26 cellular contexts compared by ENCODE assay signal in genomic region chr18:76960528-76961035, GRCh38.
DNase-seq lines count a peak whose midpoint lies in the region; ATAC-seq, FAIRE-seq and TF ChIP-seq lines count a peak whose summit lies in the region.
"Had no signal": no experiment of that assay in that cellular context is flagged by ENCODE, and none has a peak within 500 bp of the region (broad histone marks: within the 10 kb centered on the region; RNA-seq: fewer than 3 reads in every experiment).

No MANE protein-coding gene starts in this region.

- no peak overlapping the region for H3K4me3 Mint-ChIP-seq in glutamatergic neuron (ENCODE audit: unreplicated experiment)
- H3K4me3 Mint-ChIP-seq: activated CD4-positive, alpha-beta memory T cell treated with anti-CD3 and anti-CD28 coated beads for 36 hours; stimulated activated effector memory CD8-positive, alpha-beta T cell treated with anti-CD3 and anti-CD28 coated beads, Interleukin-12 subunit alpha, Interleukin-12 subunit beta, amount 100 ng/mL, for 72 hours had no signal

- H3K9me3 ChIP-seq in HCT116 (ENCODE audit: control insufficient read depth in 1 of 2, insufficient read depth in 1 of 2, low read depth in 1 of 2, low read length in 2 of 2) (no peaks in the 10 kb centered on the region), Panc1 (ENCODE audit: control insufficient read depth, insufficient read depth, low read depth, low read length) (no peaks in the 10 kb centered on the region)
- H3K9me3 ChIP-seq: breast epithelium, pancreas, SJSA1, suprapubic skin, upper lobe of right lung had no signal

- 0 out of 6 replicates have a peak, but pooled peaks of 1 of the 3 experiments have one; percentile 12 for TF ChIP-seq CTCF in HCT116 (IDR thresholded peaks at IDR 0.05 in 2 of 3, conservative IDR thresholded peaks at IDR 0.05 in 1 of 3; ENCODE audit: borderline replicate concordance in 1 of 3, insufficient read depth in 1 of 3, low read depth in 2 of 3, low read length in 2 of 3)
- TF ChIP-seq CTCF in Panc1 (IDR thresholded peaks at IDR 0.05): no peak
- no peak for TF ChIP-seq CTCF in glutamatergic neuron (IDR thresholded peaks at IDR 0.05; ENCODE audit: partially characterized antibody, unreplicated experiment)

- H4K20me1 ChIP-seq in HCT116 (ENCODE audit: insufficient read depth): no peaks in the 10 kb centered on the region

- no peak overlapping the region for H3K9ac ChIP-seq in HCT116 (ENCODE audit: low read length)
- H3K9ac ChIP-seq: BLaER1 treated with 17β-estradiol and CSF1 and Interleukin-3, amounts not matched to agents 10 nM and 100 nM had no signal

- RAD21 ChIA-PET in HCT116 (lab: Charles Lee; ENCODE audit: low non-redundant PET in 1 of 2, low total read pairs in 2 of 2, uncharacterized antibody in 2 of 2, unreplicated experiment in 2 of 2): no interaction called here

- no peaks in the 10 kb centered on the region for H3K9me2 ChIP-seq in HCT116 (ENCODE audit: insufficient read depth)

- DNase-seq in GM12891 (ENCODE audit: insufficient read length, low spot score): no peak
- no peak for DNase-seq in HCT116 (ENCODE audit: low read depth, low spot score)
- DNase-seq in Panc1 (ENCODE audit: low read depth, low spot score): no peak
- DNase-seq in glutamatergic neuron: no peak
- DNase-seq in activated CD4-positive, CD25-positive, alpha-beta regulatory T cell (lab: John Stamatoyannopoulos, UW): no peak
- no peak for DNase-seq in NK-92 (lab: John Stamatoyannopoulos, UW; ENCODE audit: unreplicated experiment)
- DNase-seq in NCI-H446 (lab: John Stamatoyannopoulos, UW): no peak
- DNase-seq: activated CD4-positive, alpha-beta memory T cell treated with anti-CD3 and anti-CD28 coated beads for 36 hours; activated CD4-positive, CD25-positive, alpha-beta regulatory T cell treated with anti-CD3 and anti-CD28 coated beads, Interleukin-2, amount 50 U/mL, for 72 hours; activated CD8-positive, alpha-beta memory T cell treated with anti-CD3 and anti-CD28 coated beads, Interleukin-2, amount 50 U/mL, for 48 hours; anterior cingulate cortex; DMS53; NCI-H1092 treated with DMSO at 0.1 percent for 48 hours; pancreas; upper lobe of right lung had no signal

- FAIRE-seq in GM12891 (lab: Jason Lieb, UNC): peak; percentile 76
- FAIRE-seq: G401.6, pancreas had no signal

- no peak for TF ChIP-seq RAD21 in HCT116 (IDR thresholded peaks at IDR 0.05; ENCODE audit: low read depth)

- no peak overlapping the region for H3K4me3 ChIP-seq in HCT116 (replicated peaks in 1 of 2; ENCODE audit: low read depth in 1 of 2, low read length in 2 of 2)
- no peak overlapping the region for H3K4me3 ChIP-seq in Panc1 (ENCODE audit: low read depth in 2 of 2, low read length in 2 of 2)
- H3K4me3 ChIP-seq: BLaER1 treated with 17β-estradiol and CSF1 and Interleukin-3, amounts not matched to agents 10 nM and 100 nM; breast epithelium; pancreas; SJSA1; suprapubic skin; upper lobe of right lung had no signal

- in situ Hi-C loops in Panc1 (cut with HindIII; ENCODE audit: low pct_unique_long_range_greater_than_20kb, low sequenced_read_pairs): no loop called here

- TF ChIP-seq POLR2A in GM12891 (IDR thresholded peaks at IDR 0.05; ENCODE audit: low read depth, low read length): no peak
- no peak for TF ChIP-seq POLR2A in HCT116 (IDR thresholded peaks at IDR 0.05; ENCODE audit: borderline replicate concordance, extremely low read depth, insufficient read depth, insufficient read length)

- H3K27ac ChIP-seq in HCT116 (ENCODE audit: low read depth, low read length): no peak overlapping the region
- no peak overlapping the region for H3K27ac ChIP-seq in Panc1 (ENCODE audit: low read length)
- H3K27ac ChIP-seq: BLaER1 treated with 17β-estradiol and CSF1 and Interleukin-3, amounts not matched to agents 10 nM and 100 nM; breast epithelium; pancreas; RWPE1; SJSA1; suprapubic skin; upper lobe of right lung had no signal

- H3K27me3 ChIP-seq in HCT116 (ENCODE audit: insufficient read depth, low read length) (no peaks in the 10 kb centered on the region), Panc1 (ENCODE audit: control insufficient read depth, insufficient read depth, low read length) (no peaks in the 10 kb centered on the region)
- H3K27me3 ChIP-seq: BLaER1 treated with 17β-estradiol and CSF1 and Interleukin-3, amounts not matched to agents 10 nM and 100 nM; breast epithelium; pancreas; SJSA1; suprapubic skin; upper lobe of right lung had no signal

- H3K27me3 Mint-ChIP-seq in glutamatergic neuron (ENCODE audit: unreplicated experiment): peaks cover 1% of the 10 kb centered on the region
- H3K27me3 Mint-ChIP-seq: activated CD4-positive, alpha-beta memory T cell treated with anti-CD3 and anti-CD28 coated beads for 36 hours; IgD-negative memory B cell had no signal

- POLR2A ChIA-PET in HCT116 (lab: Charles Lee) (no interaction called here), Panc1 (lab: Charles Lee) (no interaction called here)

- H3K4me2 ChIP-seq in HCT116 (ENCODE audit: low read length): no peak overlapping the region
- H3K4me2 ChIP-seq: BLaER1 treated with 17β-estradiol and CSF1 and Interleukin-3, amounts not matched to agents 10 nM and 100 nM had no signal

- H3K36me3 ChIP-seq in HCT116 (ENCODE audit: control insufficient read depth in 1 of 2, insufficient read depth in 2 of 2, low read length in 2 of 2) (no peaks in the 10 kb centered on the region; a peak in 1 of 4 replicates), Panc1 (ENCODE audit: control insufficient read depth, insufficient read depth, low read length) (no peaks in the 10 kb centered on the region)
- H3K36me3 ChIP-seq: breast epithelium had no signal

- no peaks in the 10 kb centered on the region for H3K79me2 ChIP-seq in HCT116 (ENCODE audit: insufficient read depth, low read length)

- ATAC-seq in HCT116: peak; percentile 38; the same call in 1 of the 2 replicates
- ATAC-seq in Panc1: 0 out of 2 replicates have a peak, but pooled peaks have one; percentile 36
- ATAC-seq in GM19023 (IDR thresholded peaks at IDR 0.05; ENCODE audit: unreplicated experiment): no peak
- ATAC-seq: activated naive CD4-positive, alpha-beta T cell treated with anti-CD3 and anti-CD28 coated beads, Interleukin-2, amount 50 U/mL, for 72 hours; pancreas; stimulated activated effector memory CD8-positive, alpha-beta T cell treated with anti-CD3 and anti-CD28 coated beads, Interleukin-12 subunit alpha, Interleukin-12 subunit beta, amount 100 ng/mL, for 72 hours; upper lobe of right lung had no signal

- CTCF ChIA-PET in HCT116 (lab: Charles Lee) (no interaction called here), Panc1 (lab: Charles Lee) (no interaction called here)

- peaks cover 19% of the 10 kb centered on the region for H3K9me3 Mint-ChIP-seq in glutamatergic neuron (ENCODE audit: unreplicated experiment)
- H3K9me3 Mint-ChIP-seq: activated CD4-positive, alpha-beta memory T cell treated with anti-CD3 and anti-CD28 coated beads for 36 hours; activated naive CD4-positive, alpha-beta T cell treated with anti-CD3 and anti-CD28 coated beads, Interleukin-2, amount 50 U/mL, for 72 hours; activated T-helper 2 cell treated with anti-CD3 and anti-CD28 coated beads, Interferon-gamma antibody, Interleukin-2, Interleukin-4, amounts not matched to agents 10 μg/mL and 5 μg/mL and 100 μg/mL, durations not matched to agents 14 hours and 24 hours and 36 hours; stimulated activated effector memory CD8-positive, alpha-beta T cell treated with anti-CD3 and anti-CD28 coated beads, Interleukin-12 subunit alpha, Interleukin-12 subunit beta, amount 100 ng/mL, for 72 hours had no signal

- H2AFZ ChIP-seq in HCT116 (ENCODE audit: low read depth, low read length, poor library complexity, severe bottlenecking): no peak overlapping the region

- peaks cover 37% of the 10 kb centered on the region for H3K36me3 Mint-ChIP-seq in glutamatergic neuron (ENCODE audit: unreplicated experiment)

- peaks cover 21% of the 10 kb centered on the region for H3K4me1 Mint-ChIP-seq in glutamatergic neuron (ENCODE audit: low read depth, unreplicated experiment)

- BruUV-seq in HCT116 (replicated peaks; lab: Mats Ljungman, UMichigan) (no TSS peak), Panc1 (replicated peaks; lab: Mats Ljungman, UMichigan) (no TSS peak)

- H3K4me1 ChIP-seq in HCT116 (ENCODE audit: control insufficient read depth in 1 of 2, insufficient read depth in 2 of 2, low read length in 2 of 2): no peaks in the 10 kb centered on the region
- no peaks in the 10 kb centered on the region for H3K4me1 ChIP-seq in Panc1 (ENCODE audit: control insufficient read depth, insufficient read depth, low read length)
- H3K4me1 ChIP-seq: breast epithelium, pancreas, SJSA1, suprapubic skin, upper lobe of right lung had no signal

- H3K27ac Mint-ChIP-seq in glutamatergic neuron (ENCODE audit: unreplicated experiment): peak overlapping the region; percentile 10
- H3K27ac Mint-ChIP-seq: activated CD4-positive, alpha-beta memory T cell treated with anti-CD3 and anti-CD28 coated beads for 36 hours; activated naive CD4-positive, alpha-beta T cell treated with anti-CD3 and anti-CD28 coated beads, Interleukin-2, amount 50 U/mL, for 72 hours; activated T-helper 2 cell treated with anti-CD3 and anti-CD28 coated beads, Interferon-gamma antibody, Interleukin-2, Interleukin-4, amounts not matched to agents 10 μg/mL and 5 μg/mL and 100 μg/mL, durations not matched to agents 14 hours and 24 hours and 36 hours; stimulated activated effector memory CD8-positive, alpha-beta T cell treated with anti-CD3 and anti-CD28 coated beads, Interleukin-12 subunit alpha, Interleukin-12 subunit beta, amount 100 ng/mL, for 72 hours had no signal

- intact Hi-C loops in HCT116 (cut with micrococcal nuclease): loop anchor here (5.0 kb wide), 1 partner anchor 68 kb away; no protein-coding TSS in a partner anchor
- intact Hi-C loops in Panc1 (cut with micrococcal nuclease; ENCODE audit: unreplicated experiment): no loop called here

TF ChIP-seq in GM12891, 5 proteins besides CTCF, POLR2A, EP300 and RAD21:
- TF ChIP-seq SPI1 (IDR thresholded peaks at IDR 0.05; ENCODE audit: low read depth, low read length) (no peak), POU2F2 (IDR thresholded peaks at IDR 0.05; ENCODE audit: low read depth, low read length) (no peak), TAF1 (IDR thresholded peaks at IDR 0.05; ENCODE audit: low read depth, low read length) (no peak), PAX5 (IDR thresholded peaks at IDR 0.05; ENCODE audit: insufficient read depth, low read length, severe bottlenecking) (no peak), POLR2AphosphoS5 (IDR thresholded peaks at IDR 0.05; ENCODE audit: low read depth, low read length) (no peak)

TF ChIP-seq in HCT116, 20 proteins besides CTCF, POLR2A, EP300 and RAD21 (continues in another document):
- TF ChIP-seq YY1 (IDR thresholded peaks at IDR 0.05; ENCODE audit: extremely low read depth, insufficient replicate concordance, low read depth, low read length): no peak
